Comparison of ENCODE assay signal across 9 cellular contexts in the genomic region with DNA sequence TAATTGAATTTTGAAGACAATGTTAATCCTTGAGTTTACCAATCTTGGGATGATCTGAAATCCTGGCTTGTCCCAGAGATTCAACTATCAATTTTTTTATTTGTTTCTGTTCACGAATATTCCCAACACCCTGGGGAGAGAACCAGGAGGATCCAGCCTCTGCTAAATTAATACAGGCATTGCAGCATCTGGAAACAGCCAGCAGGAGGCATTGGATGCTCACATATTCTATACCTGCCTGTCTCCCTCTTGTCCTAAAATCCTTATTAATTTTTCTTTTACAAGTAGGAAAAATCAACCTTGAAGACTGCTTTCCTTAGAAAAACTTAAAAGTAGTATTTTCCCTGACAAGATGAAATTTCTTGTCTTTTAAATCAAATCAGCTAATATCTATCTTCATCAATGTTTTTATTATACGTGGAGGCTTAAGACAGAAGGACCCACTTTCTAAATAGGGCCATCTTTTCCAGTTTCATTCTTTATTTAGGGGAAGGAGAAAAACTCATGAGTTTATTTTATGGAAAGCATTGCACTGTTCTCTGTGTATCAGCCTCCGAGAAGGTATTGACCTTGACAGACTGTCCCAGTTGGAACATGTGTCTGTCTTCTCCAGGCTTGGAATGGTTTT.
DNase-seq lines count a peak whose midpoint lies in the region; ATAC-seq and TF ChIP-seq lines count a peak whose summit lies in the region.
"Had no signal": no experiment of that assay in that cellular context is flagged by ENCODE, and none has a peak within 500 bp of the region (broad histone marks: within the 10 kb centered on the region; RNA-seq: fewer than 3 reads in every experiment).

No MANE protein-coding gene starts in this region.

- peaks cover 0 to 11% (median 0%) of the 10 kb centered on the region in 12 donors for H3K4me1 ChIP-seq in heart left ventricle

- peaks cover 14% of the 10 kb centered on the region for H3K4me1 Mint-ChIP-seq in activated naive CD8-positive, alpha-beta T cell treated with anti-CD3 and anti-CD28 coated beads, Interleukin-2, amount 50 U/mL, for 24 hours
- peaks cover 19% of the 10 kb centered on the region for H3K4me1 Mint-ChIP-seq in activated naive CD8-positive, alpha-beta T cell treated with anti-CD3 and anti-CD28 coated beads for 36 hours
- H3K4me1 Mint-ChIP-seq in activated CD4-positive, alpha-beta T cell treated with anti-CD3 and anti-CD28 coated beads, Interleukin-2, amount 10 ng/mL, durations not matched to agents 7 days and 5 days, result peaks cover 15% of the 10 kb centered on the region

- no peak for TF ChIP-seq POLR2A in heart left ventricle (IDR thresholded peaks at IDR 0.05)

- no peaks in the 10 kb centered on the region for H3K27me3 Mint-ChIP-seq in activated naive CD8-positive, alpha-beta T cell treated with anti-CD3 and anti-CD28 coated beads, Interleukin-2, amount 50 U/mL, for 24 hours
- no peaks in the 10 kb centered on the region for H3K27me3 Mint-ChIP-seq in activated naive CD8-positive, alpha-beta T cell treated with anti-CD3 and anti-CD28 coated beads for 36 hours
- H3K27me3 Mint-ChIP-seq in activated CD4-positive, alpha-beta T cell treated with anti-CD3 and anti-CD28 coated beads, Interleukin-2, amount 10 ng/mL, durations not matched to agents 7 days and 5 days, result no peaks in the 10 kb centered on the region
- H3K27me3 Mint-ChIP-seq: activated naive CD8-positive, alpha-beta T cell treated with anti-CD3 and anti-CD28 coated beads, Interleukin-2, amount 10 ng/mL, durations not matched to agents 7 days and 5 days had no signal

- ATAC-seq in activated naive CD8-positive, alpha-beta T cell treated with anti-CD3 and anti-CD28 coated beads, Interleukin-2, amount 50 U/mL, for 24 hours, result no peak
- peak in 2 of 4 donors; percentile 58 for ATAC-seq in heart left ventricle
- ATAC-seq in HG03159 (IDR thresholded peaks at IDR 0.05; ENCODE audit: unreplicated experiment), result no peak
- ATAC-seq in GM21717 (IDR thresholded peaks at IDR 0.05; ENCODE audit: unreplicated experiment), result no peak

- no peak overlapping the region for H3K27ac Mint-ChIP-seq in activated naive CD8-positive, alpha-beta T cell treated with anti-CD3 and anti-CD28 coated beads, Interleukin-2, amount 50 U/mL, for 24 hours
- H3K27ac Mint-ChIP-seq in activated naive CD8-positive, alpha-beta T cell treated with anti-CD3 and anti-CD28 coated beads for 36 hours, result no peak overlapping the region
- no peak overlapping the region for H3K27ac Mint-ChIP-seq in activated CD4-positive, alpha-beta T cell treated with anti-CD3 and anti-CD28 coated beads, Interleukin-2, amount 10 ng/mL, durations not matched to agents 7 days and 5 days
- H3K27ac Mint-ChIP-seq: activated naive CD8-positive, alpha-beta T cell treated with anti-CD3 and anti-CD28 coated beads, Interleukin-2, amount 10 ng/mL, durations not matched to agents 7 days and 5 days had no signal

- H3K4me3 Mint-ChIP-seq in activated naive CD8-positive, alpha-beta T cell treated with anti-CD3 and anti-CD28 coated beads, Interleukin-2, amount 50 U/mL, for 24 hours, result no peak overlapping the region
- no peak overlapping the region for H3K4me3 Mint-ChIP-seq in activated naive CD8-positive, alpha-beta T cell treated with anti-CD3 and anti-CD28 coated beads for 36 hours
- H3K4me3 Mint-ChIP-seq in activated CD4-positive, alpha-beta T cell treated with anti-CD3 and anti-CD28 coated beads, Interleukin-2, amount 10 ng/mL, durations not matched to agents 7 days and 5 days, result no peak overlapping the region
- H3K4me3 Mint-ChIP-seq: activated naive CD8-positive, alpha-beta T cell treated with anti-CD3 and anti-CD28 coated beads, Interleukin-2, amount 10 ng/mL, durations not matched to agents 7 days and 5 days had no signal

- H3K36me3 ChIP-seq in heart left ventricle, result no peaks in the 10 kb centered on the region

- DNase-seq in activated naive CD8-positive, alpha-beta T cell treated with anti-CD3 and anti-CD28 coated beads, Interleukin-2, amount 50 U/mL, for 24 hours, result peak; percentile 14
- DNase-seq in activated naive CD8-positive, alpha-beta T cell treated with anti-CD3 and anti-CD28 coated beads for 36 hours, result no peak
- peak; percentile 58 for DNase-seq in NCI-H1092 treated with DMSO at 0.1 percent for 48 hours (lab: John Stamatoyannopoulos, UW)
- peak; percentile 30 for DNase-seq in activated CD4-positive, alpha-beta T cell treated with anti-CD3 and anti-CD28 coated beads, Interleukin-2, amount 10 ng/mL, durations not matched to agents 7 days and 5 days
- DNase-seq in heart left ventricle, result peak in 3 of 5 donors; percentile 23 to 30 (median 23)
- DNase-seq in renal cortical epithelial cell (ENCODE audit: low read depth), result peak; percentile 46
- DNase-seq: activated naive CD8-positive, alpha-beta T cell treated with anti-CD3 and anti-CD28 coated beads, Interleukin-2, amount 10 ng/mL, durations not matched to agents 7 days and 5 days had no signal

- no peak overlapping the region for H3K4me3 ChIP-seq in heart left ventricle

- peak; percentile 57 to 87 (median 77) for TF ChIP-seq CTCF in heart left ventricle (IDR thresholded peaks at IDR 0.05)

- H3K9me3 Mint-ChIP-seq in activated naive CD8-positive, alpha-beta T cell treated with anti-CD3 and anti-CD28 coated beads, Interleukin-2, amount 50 U/mL, for 24 hours, result no peaks in the 10 kb centered on the region
- H3K9me3 Mint-ChIP-seq in activated naive CD8-positive, alpha-beta T cell treated with anti-CD3 and anti-CD28 coated beads for 36 hours, result no peaks in the 10 kb centered on the region
- H3K9me3 Mint-ChIP-seq in activated CD4-positive, alpha-beta T cell treated with anti-CD3 and anti-CD28 coated beads, Interleukin-2, amount 10 ng/mL, durations not matched to agents 7 days and 5 days, result no peaks in the 10 kb centered on the region
- H3K9me3 Mint-ChIP-seq: activated naive CD8-positive, alpha-beta T cell treated with anti-CD3 and anti-CD28 coated beads, Interleukin-2, amount 10 ng/mL, durations not matched to agents 7 days and 5 days had no signal

- 41 to 50% (median 47%) methylated on average over 3 of the region's 3 CpGs for WGBS in heart left ventricle, 4 donors

- CTCF ChIA-PET in activated CD4-positive, alpha-beta T cell treated with anti-CD3 and anti-CD28 coated beads, Interleukin-2, amount 10 ng/mL, durations not matched to agents 7 days and 5 days (lab: Charles Lee), result interaction anchor here (0.8 kb wide), 1 partner anchor 467 kb away, joined by 3 read pairs; no protein-coding TSS in a partner anchor

- intact Hi-C loops in heart left ventricle (cut with DNase I), result loop anchor here (5.0 to 10.0 kb wide), 5 partner anchors 843 to 1143 kb away; partner anchors contain the start of gene HS3ST1 (in 8 of the 10)

- POLR2A ChIA-PET in activated CD4-positive, alpha-beta T cell treated with anti-CD3 and anti-CD28 coated beads, Interleukin-2, amount 10 ng/mL, durations not matched to agents 7 days and 5 days (lab: Charles Lee), result no interaction called here

- no peaks in the 10 kb centered on the region for H3K9me3 ChIP-seq in heart left ventricle

- no peaks in the 10 kb centered on the region for H3K36me3 Mint-ChIP-seq in activated naive CD8-positive, alpha-beta T cell treated with anti-CD3 and anti-CD28 coated beads, Interleukin-2, amount 50 U/mL, for 24 hours (ENCODE audit: low read depth)
- H3K36me3 Mint-ChIP-seq in activated naive CD8-positive, alpha-beta T cell treated with anti-CD3 and anti-CD28 coated beads for 36 hours, result no peaks in the 10 kb centered on the region
- no peaks in the 10 kb centered on the region for H3K36me3 Mint-ChIP-seq in activated CD4-positive, alpha-beta T cell treated with anti-CD3 and anti-CD28 coated beads, Interleukin-2, amount 10 ng/mL, durations not matched to agents 7 days and 5 days (ENCODE audit: low read depth)
- H3K36me3 Mint-ChIP-seq: activated naive CD8-positive, alpha-beta T cell treated with anti-CD3 and anti-CD28 coated beads, Interleukin-2, amount 10 ng/mL, durations not matched to agents 7 days and 5 days had no signal

- H3K27me3 ChIP-seq in heart left ventricle, result peaks cover 0 to 10% (median 0%) of the 10 kb centered on the region in 9 donors

- H3K27ac ChIP-seq in heart left ventricle, result no peak overlapping the region
